In genomic region chr5:146448783-146449519, GRCh38 we compare ENCODE assay signal across 8 cellular contexts. TPM values are rescaled to one million over a fixed set of nuclear protein-coding genes. Genes with fewer than 3 reads are reported as not detected.
DNase-seq lines count a peak whose midpoint lies in the region; ATAC-seq and TF ChIP-seq lines count a peak whose summit lies in the region.

No MANE protein-coding gene starts in this region.

- DNase-seq in activated T-cell treated with anti-CD3 and anti-CD28 coated beads, Interleukin-2, amount 50 U/mL, for 4 hours, result no peak
- DNase-seq in activated T-cell treated with anti-CD3 and anti-CD28 coated beads for 4 hours (no peak), T-cell (no peak), fibroblast of lung (ENCODE audit: low read depth in 2 of 2) (no peak), smooth muscle cell (lab: John Stamatoyannopoulos, UW; ENCODE audit: unreplicated experiment) (no peak), AG20443 (ENCODE audit: low spot score) (no peak)

- peak overlapping the region; percentile 98 for H3K4me3 Mint-ChIP-seq in activated T-cell treated with anti-CD3 and anti-CD28 coated beads, Interleukin-2, amount 50 U/mL, for 4 hours
- H3K4me3 Mint-ChIP-seq in T-cell, result peak overlapping the region; percentile 96 to 100 (median 99)

- peak overlapping the region; percentile 4 for H3K27ac ChIP-seq in fibroblast of lung (ENCODE audit: insufficient read depth, low read length)
- H3K27ac ChIP-seq in smooth muscle cell (ENCODE audit: low read depth), result peak overlapping the region; percentile 85

- H3K9me3 ChIP-seq in fibroblast of lung (ENCODE audit: control insufficient read depth, insufficient read depth, low read depth, low read length) (no peaks in the 10 kb centered on the region), smooth muscle cell (replicated peaks; ENCODE audit: low read depth) (no peaks in the 10 kb centered on the region)

- ATAC-seq in activated T-cell treated with anti-CD3 and anti-CD28 coated beads, Interleukin-2, amount 50 U/mL, for 4 hours, result no peak
- ATAC-seq in T-cell (replicated peaks in 1 of 4), result no peak
- ATAC-seq in HG03432 (IDR thresholded peaks at IDR 0.05; ENCODE audit: unreplicated experiment), result no peak
- ATAC-seq in GM19351 (IDR thresholded peaks at IDR 0.05; ENCODE audit: unreplicated experiment), result no peak

- H3K4me2 ChIP-seq in fibroblast of lung (ENCODE audit: extremely low read depth, insufficient read depth, low read length) (peak overlapping the region; percentile 91), smooth muscle cell (peak overlapping the region; percentile 87)

- H2AFZ ChIP-seq in fibroblast of lung (ENCODE audit: low read length) (no peak overlapping the region), smooth muscle cell (ENCODE audit: low read depth) (no peak overlapping the region)

- no peaks in the 10 kb centered on the region for H3F3A ChIP-seq in smooth muscle cell (ENCODE audit: low read depth)

- H3K4me3 ChIP-seq in fibroblast of lung (replicated peaks in 1 of 4; ENCODE audit: control extremely low read depth in 1 of 4, insufficient read depth in 1 of 4, low read depth in 3 of 4, low read length in 4 of 4), result peak overlapping the region; percentile 85 to 97 (median 96)
- H3K4me3 ChIP-seq in smooth muscle cell, result peak overlapping the region; percentile 76

- peak overlapping the region in 1 of 2 donors; percentile 39 for H3K27ac Mint-ChIP-seq in T-cell

- peaks cover 46% of the 10 kb centered on the region for H3K4me1 Mint-ChIP-seq in activated T-cell treated with anti-CD3 and anti-CD28 coated beads, Interleukin-2, amount 50 U/mL, for 4 hours (ENCODE audit: low read depth)
- H3K4me1 Mint-ChIP-seq in T-cell, result peaks cover 54 to 58% (median 55%) of the 10 kb centered on the region in 3 donors

- H4K20me1 ChIP-seq in fibroblast of lung (ENCODE audit: control insufficient read depth, extremely low read depth, insufficient read depth, low read length), result peaks cover 1% of the 10 kb centered on the region
- H4K20me1 ChIP-seq in smooth muscle cell (ENCODE audit: low read depth), result peaks cover 58% of the 10 kb centered on the region

- H3K36me3 Mint-ChIP-seq in activated T-cell treated with anti-CD3 and anti-CD28 coated beads, Interleukin-2, amount 50 U/mL, for 4 hours (ENCODE audit: insufficient read depth), result peaks cover 10% of the 10 kb centered on the region
- H3K36me3 Mint-ChIP-seq in T-cell, result no peaks in the 10 kb centered on the region

- H3K79me2 ChIP-seq in fibroblast of lung (ENCODE audit: control insufficient read depth, insufficient read depth, low read length) (peaks cover 68% of the 10 kb centered on the region), smooth muscle cell (ENCODE audit: low read depth) (peaks cover 65% of the 10 kb centered on the region)

- no peaks in the 10 kb centered on the region for H3K27me3 ChIP-seq in fibroblast of lung (ENCODE audit: control insufficient read depth, insufficient read depth, low read length)
- no peaks in the 10 kb centered on the region for H3K27me3 ChIP-seq in smooth muscle cell (ENCODE audit: low read depth)

- POLR2A ChIA-PET in T-cell (lab: Charles Lee), result interaction anchor here in 1 of 2 donors (0.5 kb wide), 1 partner anchor 158 kb away, joined by 11 read pairs; no protein-coding TSS in a partner anchor

- H3K27me3 Mint-ChIP-seq in activated T-cell treated with anti-CD3 and anti-CD28 coated beads, Interleukin-2, amount 50 U/mL, for 4 hours (ENCODE audit: low read depth), result no peaks in the 10 kb centered on the region
- no peaks in the 10 kb centered on the region for H3K27me3 Mint-ChIP-seq in T-cell

- H3K4me1 ChIP-seq in fibroblast of lung (ENCODE audit: control insufficient read depth, extremely low read depth, insufficient read depth, low read length) (peaks cover 3% of the 10 kb centered on the region), smooth muscle cell (ENCODE audit: low read depth) (peaks cover 9% of the 10 kb centered on the region)

- WGBS in smooth muscle cell (ENCODE audit: low lambda C conversion rate), result 77% methylated on average over 6 of the region's 6 CpGs

- H3K36me3 ChIP-seq in fibroblast of lung (ENCODE audit: control insufficient read depth, insufficient read depth, low read length) (no peaks in the 10 kb centered on the region), smooth muscle cell (ENCODE audit: low read depth) (no peaks in the 10 kb centered on the region)

- CTCF ChIA-PET in T-cell (lab: Charles Lee), result no interaction called here

- no peak overlapping the region for H3K9ac ChIP-seq in fibroblast of lung (ENCODE audit: insufficient read depth, low read length)
- peak overlapping the region; percentile 96 for H3K9ac ChIP-seq in smooth muscle cell (ENCODE audit: low read depth)

- no peaks in the 10 kb centered on the region for H3K9me3 Mint-ChIP-seq in activated T-cell treated with anti-CD3 and anti-CD28 coated beads, Interleukin-2, amount 50 U/mL, for 4 hours
- H3K9me3 Mint-ChIP-seq in T-cell, result no peaks in the 10 kb centered on the region

- TF ChIP-seq CTCF in fibroblast of lung (conservative IDR thresholded peaks at IDR 0.05 in 1 of 2, IDR thresholded peaks at IDR 0.05 in 1 of 2; ENCODE audit: low read depth in 1 of 2, low read length in 2 of 2) (no peak), smooth muscle cell (IDR thresholded peaks at IDR 0.05; ENCODE audit: borderline replicate concordance, insufficient read depth, poor library complexity, severe bottlenecking) (no peak)

RNA-seq across cellular contexts. Expression of gene TCERG1, which starts 1.8 kb away (rescaled TPM):
- total RNA-seq in activated T-cell treated with anti-CD3 and anti-CD28 coated beads, Interleukin-2, amount 50 U/mL, for 4 hours, result 100 to 1,000 TPM; 128 to 147 (median 132) TPM
- total RNA-seq in T-cell (100 to 1,000 TPM in 1 of 5 donors, 10 to 100 TPM in 4; 67.4 to 113 (median 75.1) TPM), fibroblast of lung (21.3 and 27.2 TPM in 2 replicates), smooth muscle cell (72.0 and 87.5 TPM in 2 replicates)
- polyA plus RNA-seq in fibroblast of lung (32.3 and 47.7 TPM in 2 replicates), smooth muscle cell (48.8 and 64.1 TPM in 2 replicates)
- polyA plus RNA-seq in fibroblast of lung (2012), result 25.1 and 30.4 TPM in 2 replicates
- 39.2 and 62.6 TPM in 2 replicates for polyA minus RNA-seq in fibroblast of lung (ENCODE audit: low replicate concordance)
